Comparison of ENCODE assay signal across 1 cellular context in the genomic region with DNA sequence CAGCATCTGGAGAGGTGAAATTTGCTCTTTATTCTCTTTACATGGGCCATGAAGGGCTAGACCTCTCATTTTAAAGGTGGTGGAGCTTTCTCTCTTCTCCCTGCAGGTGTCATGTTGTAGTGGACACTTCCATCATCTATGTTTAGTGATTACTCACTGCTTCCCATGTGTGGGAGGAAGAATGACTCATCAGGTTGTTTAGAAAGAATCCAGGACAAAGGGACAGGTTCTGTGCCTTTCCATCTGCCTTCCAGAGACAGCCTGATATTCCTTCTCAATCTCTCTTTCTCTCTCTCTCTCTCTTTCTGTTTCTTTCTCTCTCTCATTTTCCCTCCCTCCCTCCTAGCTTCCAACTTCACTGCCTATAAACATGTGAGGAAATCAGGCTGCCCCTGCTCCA.
TF ChIP-seq lines count a peak whose summit lies in the region.

No MANE protein-coding gene starts in this region.

TF ChIP-seq in HEK293, 187 proteins besides CTCF, POLR2A, EP300 and RAD21 (continued from another document):
- TF ChIP-seq, protein P1, sequence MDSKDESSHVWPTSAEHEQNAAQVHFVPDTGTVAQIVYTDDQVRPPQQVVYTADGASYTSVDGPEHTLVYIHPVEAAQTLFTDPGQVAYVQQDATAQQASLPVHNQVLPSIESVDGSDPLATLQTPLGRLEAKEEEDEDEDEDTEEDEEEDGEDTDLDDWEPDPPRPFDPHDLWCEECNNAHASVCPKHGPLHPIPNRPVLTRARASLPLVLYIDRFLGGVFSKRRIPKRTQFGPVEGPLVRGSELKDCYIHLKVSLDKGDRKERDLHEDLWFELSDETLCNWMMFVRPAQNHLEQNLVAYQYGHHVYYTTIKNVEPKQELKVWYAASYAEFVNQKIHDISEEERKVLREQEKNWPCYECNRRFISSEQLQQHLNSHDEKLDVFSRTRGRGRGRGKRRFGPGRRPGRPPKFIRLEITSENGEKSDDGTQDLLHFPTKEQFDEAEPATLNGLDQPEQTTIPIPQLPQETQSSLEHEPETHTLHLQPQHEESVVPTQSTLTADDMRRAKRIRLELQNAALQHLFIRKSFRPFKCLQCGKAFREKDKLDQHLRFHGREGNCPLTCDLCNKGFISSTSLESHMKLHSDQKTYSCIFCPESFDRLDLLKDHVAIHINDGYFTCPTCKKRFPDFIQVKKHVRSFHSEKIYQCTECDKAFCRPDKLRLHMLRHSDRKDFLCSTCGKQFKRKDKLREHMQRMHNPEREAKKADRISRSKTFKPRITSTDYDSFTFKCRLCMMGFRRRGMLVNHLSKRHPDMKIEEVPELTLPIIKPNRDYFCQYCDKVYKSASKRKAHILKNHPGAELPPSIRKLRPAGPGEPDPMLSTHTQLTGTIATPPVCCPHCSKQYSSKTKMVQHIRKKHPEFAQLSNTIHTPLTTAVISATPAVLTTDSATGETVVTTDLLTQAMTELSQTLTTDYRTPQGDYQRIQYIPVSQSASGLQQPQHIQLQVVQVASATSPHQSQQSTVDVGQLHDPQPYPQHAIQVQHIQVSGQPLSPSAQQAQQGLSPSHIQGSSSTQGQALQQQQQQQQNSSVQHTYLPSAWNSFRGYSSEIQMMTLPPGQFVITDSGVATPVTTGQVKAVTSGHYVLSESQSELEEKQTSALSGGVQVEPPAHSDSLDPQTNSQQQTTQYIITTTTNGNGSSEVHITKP (tag by site-specific recombination; IDR thresholded peaks at IDR 0.05): peak; percentile 85
- TF ChIP-seq, protein P2, sequence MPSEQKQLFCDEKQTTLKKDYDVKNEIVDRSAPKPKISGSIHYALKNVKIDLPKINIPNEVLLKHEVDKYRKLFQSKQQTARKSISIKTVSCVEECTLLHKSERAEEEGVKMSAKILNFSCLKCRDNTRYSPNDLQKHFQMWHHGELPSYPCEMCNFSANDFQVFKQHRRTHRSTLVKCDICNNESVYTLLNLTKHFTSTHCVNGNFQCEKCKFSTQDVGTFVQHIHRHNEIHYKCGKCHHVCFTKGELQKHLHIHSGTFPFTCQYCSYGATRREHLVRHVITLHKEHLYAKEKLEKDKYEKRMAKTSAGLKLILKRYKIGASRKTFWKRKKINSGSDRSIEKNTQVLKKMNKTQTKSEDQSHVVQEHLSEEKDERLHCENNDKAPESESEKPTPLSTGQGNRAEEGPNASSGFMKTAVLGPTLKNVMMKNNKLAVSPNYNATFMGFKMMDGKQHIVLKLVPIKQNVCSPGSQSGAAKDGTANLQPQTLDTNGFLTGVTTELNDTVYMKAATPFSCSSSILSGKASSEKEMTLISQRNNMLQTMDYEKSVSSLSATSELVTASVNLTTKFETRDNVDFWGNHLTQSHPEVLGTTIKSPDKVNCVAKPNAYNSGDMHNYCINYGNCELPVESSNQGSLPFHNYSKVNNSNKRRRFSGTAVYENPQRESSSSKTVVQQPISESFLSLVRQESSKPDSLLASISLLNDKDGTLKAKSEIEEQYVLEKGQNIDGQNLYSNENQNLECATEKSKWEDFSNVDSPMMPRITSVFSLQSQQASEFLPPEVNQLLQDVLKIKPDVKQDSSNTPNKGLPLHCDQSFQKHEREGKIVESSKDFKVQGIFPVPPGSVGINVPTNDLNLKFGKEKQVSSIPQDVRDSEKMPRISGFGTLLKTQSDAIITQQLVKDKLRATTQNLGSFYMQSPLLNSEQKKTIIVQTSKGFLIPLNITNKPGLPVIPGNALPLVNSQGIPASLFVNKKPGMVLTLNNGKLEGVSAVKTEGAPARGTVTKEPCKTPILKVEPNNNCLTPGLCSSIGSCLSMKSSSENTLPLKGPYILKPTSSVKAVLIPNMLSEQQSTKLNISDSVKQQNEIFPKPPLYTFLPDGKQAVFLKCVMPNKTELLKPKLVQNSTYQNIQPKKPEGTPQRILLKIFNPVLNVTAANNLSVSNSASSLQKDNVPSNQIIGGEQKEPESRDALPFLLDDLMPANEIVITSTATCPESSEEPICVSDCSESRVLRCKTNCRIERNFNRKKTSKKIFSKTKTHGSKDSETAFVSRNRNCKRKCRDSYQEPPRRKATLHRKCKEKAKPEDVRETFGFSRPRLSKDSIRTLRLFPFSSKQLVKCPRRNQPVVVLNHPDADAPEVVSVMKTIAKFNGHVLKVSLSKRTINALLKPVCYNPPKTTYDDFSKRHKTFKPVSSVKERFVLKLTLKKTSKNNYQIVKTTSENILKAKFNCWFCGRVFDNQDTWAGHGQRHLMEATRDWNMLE (tag by site-specific recombination; conservative IDR thresholded peaks at IDR 0.05; ENCODE audit: low read depth): peak; percentile 41; the same call in 1 of the 2 replicates
- peak; percentile 27; the same call in 1 of the 2 replicates for TF ChIP-seq ZNF394 (tag by site-specific recombination; IDR thresholded peaks at IDR 0.05; ENCODE audit: borderline replicate concordance)
- TF ChIP-seq ZNF248 (tag by site-specific recombination; IDR thresholded peaks at IDR 0.05): no peak
- TF ChIP-seq ZNF600 (tag by site-specific recombination; IDR thresholded peaks at IDR 0.05): peak; percentile 97
- peak; percentile 87 for TF ChIP-seq ZNF366 (tag by site-specific recombination; conservative IDR thresholded peaks at IDR 0.05)
- peak; percentile 70 for TF ChIP-seq ZBTB48 (tag by site-specific recombination; IDR thresholded peaks at IDR 0.05)
- TF ChIP-seq, protein P3, sequence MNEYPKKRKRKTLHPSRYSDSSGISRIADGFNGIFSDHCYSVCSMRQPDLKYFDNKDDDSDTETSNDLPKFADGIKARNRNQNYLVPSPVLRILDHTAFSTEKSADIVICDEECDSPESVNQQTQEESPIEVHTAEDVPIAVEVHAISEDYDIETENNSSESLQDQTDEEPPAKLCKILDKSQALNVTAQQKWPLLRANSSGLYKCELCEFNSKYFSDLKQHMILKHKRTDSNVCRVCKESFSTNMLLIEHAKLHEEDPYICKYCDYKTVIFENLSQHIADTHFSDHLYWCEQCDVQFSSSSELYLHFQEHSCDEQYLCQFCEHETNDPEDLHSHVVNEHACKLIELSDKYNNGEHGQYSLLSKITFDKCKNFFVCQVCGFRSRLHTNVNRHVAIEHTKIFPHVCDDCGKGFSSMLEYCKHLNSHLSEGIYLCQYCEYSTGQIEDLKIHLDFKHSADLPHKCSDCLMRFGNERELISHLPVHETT (tag by site-specific recombination; IDR thresholded peaks at IDR 0.05): no peak
- TF ChIP-seq SP7 (tag by site-specific recombination; IDR thresholded peaks at IDR 0.05): peak; percentile 53; the same call in 1 of the 2 replicates
- TF ChIP-seq ZFP37 (tag by site-specific recombination; IDR thresholded peaks at IDR 0.05): 0 out of 2 replicates have a peak, but pooled peaks have one; percentile 20
- TF ChIP-seq, protein P4, sequence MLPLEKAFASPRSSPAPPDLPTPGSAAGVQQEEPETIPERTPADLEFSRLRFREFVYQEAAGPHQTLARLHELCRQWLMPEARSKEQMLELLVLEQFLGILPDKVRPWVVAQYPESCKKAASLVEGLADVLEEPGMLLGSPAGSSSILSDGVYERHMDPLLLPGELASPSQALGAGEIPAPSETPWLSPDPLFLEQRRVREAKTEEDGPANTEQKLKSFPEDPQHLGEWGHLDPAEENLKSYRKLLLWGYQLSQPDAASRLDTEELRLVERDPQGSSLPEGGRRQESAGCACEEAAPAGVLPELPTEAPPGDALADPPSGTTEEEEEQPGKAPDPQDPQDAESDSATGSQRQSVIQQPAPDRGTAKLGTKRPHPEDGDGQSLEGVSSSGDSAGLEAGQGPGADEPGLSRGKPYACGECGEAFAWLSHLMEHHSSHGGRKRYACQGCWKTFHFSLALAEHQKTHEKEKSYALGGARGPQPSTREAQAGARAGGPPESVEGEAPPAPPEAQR (tag by site-specific recombination; IDR thresholded peaks at IDR 0.05): no peak
- peak; percentile 38; the same call in 1 of the 2 replicates for TF ChIP-seq ZNF184 (tag by site-specific recombination; IDR thresholded peaks at IDR 0.05)
- peak; percentile 44; the same call in 1 of the 2 replicates for TF ChIP-seq ZNF629 (tag by site-specific recombination; IDR thresholded peaks at IDR 0.05)
- 0 out of 2 replicates have a peak, but pooled peaks have one; percentile 38 for TF ChIP-seq ZEB2 (tag by site-specific recombination; IDR thresholded peaks at IDR 0.05)
- peak; percentile 92 for TF ChIP-seq PRDM1 (tag by site-specific recombination; IDR thresholded peaks at IDR 0.05)
- TF ChIP-seq TRIM28 (IDR thresholded peaks at IDR 0.05; ENCODE audit: borderline replicate concordance, low read length): peak; percentile 25; the same call in 1 of the 2 replicates
